ENCODE assay signal across 1 cellular context in the genomic region with DNA sequence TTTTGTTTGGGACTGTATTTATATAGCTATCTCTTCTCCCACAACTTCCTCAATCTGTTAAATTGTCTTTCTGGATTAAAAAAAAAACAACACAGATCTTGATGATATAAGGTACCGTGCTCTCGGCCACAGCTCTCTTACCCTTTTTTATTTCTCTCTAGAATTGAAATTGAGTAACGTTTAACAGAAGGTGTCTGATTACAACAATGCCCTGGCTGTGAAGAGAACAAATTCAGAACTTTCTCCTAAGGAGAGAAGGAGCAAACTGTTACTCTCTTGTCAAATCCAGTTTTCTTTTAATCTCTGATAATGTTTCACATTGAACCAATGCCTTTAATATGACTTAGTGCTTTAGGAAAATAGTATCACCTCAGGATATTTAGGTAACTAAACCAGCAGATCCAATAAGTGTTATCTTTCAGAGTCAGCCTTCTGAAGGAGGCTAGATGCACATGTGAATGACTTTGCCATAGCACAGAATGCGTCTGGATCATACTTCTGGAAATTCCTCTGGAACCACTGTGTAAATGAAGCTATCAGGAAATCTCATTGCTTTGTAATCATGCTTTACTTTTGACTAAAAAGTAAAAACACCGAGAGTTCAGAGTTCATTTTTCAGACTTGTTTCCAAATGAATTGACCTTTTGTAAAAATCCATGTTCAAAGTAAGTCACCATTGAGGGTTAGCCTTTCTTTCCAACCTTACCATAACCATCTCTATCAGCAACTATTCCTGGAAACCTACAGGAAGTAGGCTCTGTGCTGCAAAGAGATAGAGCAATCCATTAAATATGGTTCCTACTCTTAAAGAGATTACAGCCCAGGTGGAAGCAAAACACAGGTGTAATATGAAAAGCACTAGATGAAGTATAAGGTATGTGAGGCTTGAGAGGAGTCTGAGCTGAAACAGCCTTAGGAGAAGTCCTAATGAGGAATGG.
TF ChIP-seq lines count a peak whose summit lies in the region.

No MANE protein-coding gene starts in this region.

TF ChIP-seq in HepG2, 621 proteins besides CTCF, POLR2A, EP300 and RAD21 (continued from another document and continues in another):
- TF ChIP-seq ZNF556 (CRISPR knock-in tag; IDR thresholded peaks at IDR 0.05; ENCODE audit: borderline replicate concordance) (no peak), DPF2 (CRISPR knock-in tag; IDR thresholded peaks at IDR 0.05; ENCODE audit: borderline replicate concordance, low read depth) (peak; percentile 74; the same call in 1 of the 2 replicates), ZNF136 (CRISPR knock-in tag; IDR thresholded peaks at IDR 0.05; ENCODE audit: low read depth) (0 out of 2 replicates have a peak, but pooled peaks have one; percentile 50), MED13 (CRISPR knock-in tag; IDR thresholded peaks at IDR 0.05) (peak; percentile 74; the same call in 1 of the 2 replicates), ZBTB38 (CRISPR knock-in tag; IDR thresholded peaks at IDR 0.05) (no peak), ZNF614 (CRISPR knock-in tag; IDR thresholded peaks at IDR 0.05; ENCODE audit: borderline replicate concordance) (peak; percentile 86), KDM4B (CRISPR knock-in tag; IDR thresholded peaks at IDR 0.05) (peak; percentile 89; the same call in 1 of the 2 replicates), ZNF24 (IDR thresholded peaks at IDR 0.05) (peak; percentile 68), ISX (CRISPR knock-in tag; conservative IDR thresholded peaks at IDR 0.05) (0 out of 2 replicates have a peak, but pooled peaks have one; percentile 57), ZNF350 (CRISPR knock-in tag; IDR thresholded peaks at IDR 0.05; ENCODE audit: borderline replicate concordance, low read depth) (no peak), TBP (CRISPR knock-in tag; IDR thresholded peaks at IDR 0.05) (no peak), AHR (CRISPR knock-in tag; IDR thresholded peaks at IDR 0.05) (no peak), ZNF20 (CRISPR knock-in tag; IDR thresholded peaks at IDR 0.05) (no peak), NR2C2 (CRISPR knock-in tag; IDR thresholded peaks at IDR 0.05; ENCODE audit: borderline replicate concordance) (peak; percentile 58), FOXP1 (IDR thresholded peaks at IDR 0.05) (no peak), FOXP1 (CRISPR knock-in tag; IDR thresholded peaks at IDR 0.05) (peak; percentile 75), KLF16 (CRISPR knock-in tag; IDR thresholded peaks at IDR 0.05) (peak in 1 of 2 experiments; percentile 78; a peak in 2 of 4 replicates), SP5 (CRISPR knock-in tag; IDR thresholded peaks at IDR 0.05; ENCODE audit: borderline replicate concordance, low read depth) (0 out of 2 replicates have a peak, but pooled peaks have one; percentile 49)
- TF ChIP-seq, protein P1, sequence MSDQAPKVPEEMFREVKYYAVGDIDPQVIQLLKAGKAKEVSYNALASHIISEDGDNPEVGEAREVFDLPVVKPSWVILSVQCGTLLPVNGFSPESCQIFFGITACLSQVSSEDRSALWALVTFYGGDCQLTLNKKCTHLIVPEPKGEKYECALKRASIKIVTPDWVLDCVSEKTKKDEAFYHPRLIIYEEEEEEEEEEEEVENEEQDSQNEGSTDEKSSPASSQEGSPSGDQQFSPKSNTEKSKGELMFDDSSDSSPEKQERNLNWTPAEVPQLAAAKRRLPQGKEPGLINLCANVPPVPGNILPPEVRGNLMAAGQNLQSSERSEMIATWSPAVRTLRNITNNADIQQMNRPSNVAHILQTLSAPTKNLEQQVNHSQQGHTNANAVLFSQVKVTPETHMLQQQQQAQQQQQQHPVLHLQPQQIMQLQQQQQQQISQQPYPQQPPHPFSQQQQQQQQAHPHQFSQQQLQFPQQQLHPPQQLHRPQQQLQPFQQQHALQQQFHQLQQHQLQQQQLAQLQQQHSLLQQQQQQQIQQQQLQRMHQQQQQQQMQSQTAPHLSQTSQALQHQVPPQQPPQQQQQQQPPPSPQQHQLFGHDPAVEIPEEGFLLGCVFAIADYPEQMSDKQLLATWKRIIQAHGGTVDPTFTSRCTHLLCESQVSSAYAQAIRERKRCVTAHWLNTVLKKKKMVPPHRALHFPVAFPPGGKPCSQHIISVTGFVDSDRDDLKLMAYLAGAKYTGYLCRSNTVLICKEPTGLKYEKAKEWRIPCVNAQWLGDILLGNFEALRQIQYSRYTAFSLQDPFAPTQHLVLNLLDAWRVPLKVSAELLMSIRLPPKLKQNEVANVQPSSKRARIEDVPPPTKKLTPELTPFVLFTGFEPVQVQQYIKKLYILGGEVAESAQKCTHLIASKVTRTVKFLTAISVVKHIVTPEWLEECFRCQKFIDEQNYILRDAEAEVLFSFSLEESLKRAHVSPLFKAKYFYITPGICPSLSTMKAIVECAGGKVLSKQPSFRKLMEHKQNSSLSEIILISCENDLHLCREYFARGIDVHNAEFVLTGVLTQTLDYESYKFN (CRISPR knock-in tag; conservative IDR thresholded peaks at IDR 0.05): peak; percentile 94
- TF ChIP-seq, protein P2, sequence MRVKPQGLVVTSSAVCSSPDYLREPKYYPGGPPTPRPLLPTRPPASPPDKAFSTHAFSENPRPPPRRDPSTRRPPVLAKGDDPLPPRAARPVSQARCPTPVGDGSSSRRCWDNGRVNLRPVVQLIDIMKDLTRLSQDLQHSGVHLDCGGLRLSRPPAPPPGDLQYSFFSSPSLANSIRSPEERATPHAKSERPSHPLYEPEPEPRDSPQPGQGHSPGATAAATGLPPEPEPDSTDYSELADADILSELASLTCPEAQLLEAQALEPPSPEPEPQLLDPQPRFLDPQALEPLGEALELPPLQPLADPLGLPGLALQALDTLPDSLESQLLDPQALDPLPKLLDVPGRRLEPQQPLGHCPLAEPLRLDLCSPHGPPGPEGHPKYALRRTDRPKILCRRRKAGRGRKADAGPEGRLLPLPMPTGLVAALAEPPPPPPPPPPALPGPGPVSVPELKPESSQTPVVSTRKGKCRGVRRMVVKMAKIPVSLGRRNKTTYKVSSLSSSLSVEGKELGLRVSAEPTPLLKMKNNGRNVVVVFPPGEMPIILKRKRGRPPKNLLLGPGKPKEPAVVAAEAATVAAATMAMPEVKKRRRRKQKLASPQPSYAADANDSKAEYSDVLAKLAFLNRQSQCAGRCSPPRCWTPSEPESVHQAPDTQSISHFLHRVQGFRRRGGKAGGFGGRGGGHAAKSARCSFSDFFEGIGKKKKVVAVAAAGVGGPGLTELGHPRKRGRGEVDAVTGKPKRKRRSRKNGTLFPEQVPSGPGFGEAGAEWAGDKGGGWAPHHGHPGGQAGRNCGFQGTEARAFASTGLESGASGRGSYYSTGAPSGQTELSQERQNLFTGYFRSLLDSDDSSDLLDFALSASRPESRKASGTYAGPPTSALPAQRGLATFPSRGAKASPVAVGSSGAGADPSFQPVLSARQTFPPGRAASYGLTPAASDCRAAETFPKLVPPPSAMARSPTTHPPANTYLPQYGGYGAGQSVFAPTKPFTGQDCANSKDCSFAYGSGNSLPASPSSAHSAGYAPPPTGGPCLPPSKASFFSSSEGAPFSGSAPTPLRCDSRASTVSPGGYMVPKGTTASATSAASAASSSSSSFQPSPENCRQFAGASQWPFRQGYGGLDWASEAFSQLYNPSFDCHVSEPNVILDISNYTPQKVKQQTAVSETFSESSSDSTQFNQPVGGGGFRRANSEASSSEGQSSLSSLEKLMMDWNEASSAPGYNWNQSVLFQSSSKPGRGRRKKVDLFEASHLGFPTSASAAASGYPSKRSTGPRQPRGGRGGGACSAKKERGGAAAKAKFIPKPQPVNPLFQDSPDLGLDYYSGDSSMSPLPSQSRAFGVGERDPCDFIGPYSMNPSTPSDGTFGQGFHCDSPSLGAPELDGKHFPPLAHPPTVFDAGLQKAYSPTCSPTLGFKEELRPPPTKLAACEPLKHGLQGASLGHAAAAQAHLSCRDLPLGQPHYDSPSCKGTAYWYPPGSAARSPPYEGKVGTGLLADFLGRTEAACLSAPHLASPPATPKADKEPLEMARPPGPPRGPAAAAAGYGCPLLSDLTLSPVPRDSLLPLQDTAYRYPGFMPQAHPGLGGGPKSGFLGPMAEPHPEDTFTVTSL (CRISPR knock-in tag; IDR thresholded peaks at IDR 0.05; ENCODE audit: borderline replicate concordance): peak; percentile 96; the same call in 1 of the 2 replicates
- TF ChIP-seq, protein P3, sequence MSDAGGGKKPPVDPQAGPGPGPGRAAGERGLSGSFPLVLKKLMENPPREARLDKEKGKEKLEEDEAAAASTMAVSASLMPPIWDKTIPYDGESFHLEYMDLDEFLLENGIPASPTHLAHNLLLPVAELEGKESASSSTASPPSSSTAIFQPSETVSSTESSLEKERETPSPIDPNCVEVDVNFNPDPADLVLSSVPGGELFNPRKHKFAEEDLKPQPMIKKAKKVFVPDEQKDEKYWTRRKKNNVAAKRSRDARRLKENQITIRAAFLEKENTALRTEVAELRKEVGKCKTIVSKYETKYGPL (CRISPR knock-in tag; IDR thresholded peaks at IDR 0.05): 0 out of 2 replicates have a peak, but pooled peaks have one; percentile 46
- TF ChIP-seq, protein P4, sequence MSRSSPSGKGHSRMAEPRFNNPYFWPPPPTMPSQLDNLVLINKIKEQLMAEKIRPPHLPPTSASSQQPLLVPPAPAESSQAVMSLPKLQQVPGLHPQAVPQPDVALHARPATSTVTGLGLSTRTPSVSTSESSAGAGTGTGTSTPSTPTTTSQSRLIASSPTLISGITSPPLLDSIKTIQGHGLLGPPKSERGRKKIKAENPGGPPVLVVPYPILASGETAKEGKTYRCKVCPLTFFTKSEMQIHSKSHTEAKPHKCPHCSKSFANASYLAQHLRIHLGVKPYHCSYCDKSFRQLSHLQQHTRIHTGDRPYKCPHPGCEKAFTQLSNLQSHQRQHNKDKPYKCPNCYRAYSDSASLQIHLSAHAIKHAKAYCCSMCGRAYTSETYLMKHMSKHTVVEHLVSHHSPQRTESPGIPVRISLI (CRISPR knock-in tag; IDR thresholded peaks at IDR 0.05; ENCODE audit: borderline replicate concordance): peak; percentile 58; the same call in 1 of the 2 replicates
- TF ChIP-seq, protein P5, sequence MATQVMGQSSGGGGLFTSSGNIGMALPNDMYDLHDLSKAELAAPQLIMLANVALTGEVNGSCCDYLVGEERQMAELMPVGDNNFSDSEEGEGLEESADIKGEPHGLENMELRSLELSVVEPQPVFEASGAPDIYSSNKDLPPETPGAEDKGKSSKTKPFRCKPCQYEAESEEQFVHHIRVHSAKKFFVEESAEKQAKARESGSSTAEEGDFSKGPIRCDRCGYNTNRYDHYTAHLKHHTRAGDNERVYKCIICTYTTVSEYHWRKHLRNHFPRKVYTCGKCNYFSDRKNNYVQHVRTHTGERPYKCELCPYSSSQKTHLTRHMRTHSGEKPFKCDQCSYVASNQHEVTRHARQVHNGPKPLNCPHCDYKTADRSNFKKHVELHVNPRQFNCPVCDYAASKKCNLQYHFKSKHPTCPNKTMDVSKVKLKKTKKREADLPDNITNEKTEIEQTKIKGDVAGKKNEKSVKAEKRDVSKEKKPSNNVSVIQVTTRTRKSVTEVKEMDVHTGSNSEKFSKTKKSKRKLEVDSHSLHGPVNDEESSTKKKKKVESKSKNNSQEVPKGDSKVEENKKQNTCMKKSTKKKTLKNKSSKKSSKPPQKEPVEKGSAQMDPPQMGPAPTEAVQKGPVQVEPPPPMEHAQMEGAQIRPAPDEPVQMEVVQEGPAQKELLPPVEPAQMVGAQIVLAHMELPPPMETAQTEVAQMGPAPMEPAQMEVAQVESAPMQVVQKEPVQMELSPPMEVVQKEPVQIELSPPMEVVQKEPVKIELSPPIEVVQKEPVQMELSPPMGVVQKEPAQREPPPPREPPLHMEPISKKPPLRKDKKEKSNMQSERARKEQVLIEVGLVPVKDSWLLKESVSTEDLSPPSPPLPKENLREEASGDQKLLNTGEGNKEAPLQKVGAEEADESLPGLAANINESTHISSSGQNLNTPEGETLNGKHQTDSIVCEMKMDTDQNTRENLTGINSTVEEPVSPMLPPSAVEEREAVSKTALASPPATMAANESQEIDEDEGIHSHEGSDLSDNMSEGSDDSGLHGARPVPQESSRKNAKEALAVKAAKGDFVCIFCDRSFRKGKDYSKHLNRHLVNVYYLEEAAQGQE (IDR thresholded peaks at IDR 0.05; ENCODE audit: borderline replicate concordance in 1 of 2, low read depth in 1 of 2, low read length in 2 of 2): peak in 1 of 2 experiments; percentile 18; a peak in 2 of 4 replicates
- TF ChIP-seq, protein P6, sequence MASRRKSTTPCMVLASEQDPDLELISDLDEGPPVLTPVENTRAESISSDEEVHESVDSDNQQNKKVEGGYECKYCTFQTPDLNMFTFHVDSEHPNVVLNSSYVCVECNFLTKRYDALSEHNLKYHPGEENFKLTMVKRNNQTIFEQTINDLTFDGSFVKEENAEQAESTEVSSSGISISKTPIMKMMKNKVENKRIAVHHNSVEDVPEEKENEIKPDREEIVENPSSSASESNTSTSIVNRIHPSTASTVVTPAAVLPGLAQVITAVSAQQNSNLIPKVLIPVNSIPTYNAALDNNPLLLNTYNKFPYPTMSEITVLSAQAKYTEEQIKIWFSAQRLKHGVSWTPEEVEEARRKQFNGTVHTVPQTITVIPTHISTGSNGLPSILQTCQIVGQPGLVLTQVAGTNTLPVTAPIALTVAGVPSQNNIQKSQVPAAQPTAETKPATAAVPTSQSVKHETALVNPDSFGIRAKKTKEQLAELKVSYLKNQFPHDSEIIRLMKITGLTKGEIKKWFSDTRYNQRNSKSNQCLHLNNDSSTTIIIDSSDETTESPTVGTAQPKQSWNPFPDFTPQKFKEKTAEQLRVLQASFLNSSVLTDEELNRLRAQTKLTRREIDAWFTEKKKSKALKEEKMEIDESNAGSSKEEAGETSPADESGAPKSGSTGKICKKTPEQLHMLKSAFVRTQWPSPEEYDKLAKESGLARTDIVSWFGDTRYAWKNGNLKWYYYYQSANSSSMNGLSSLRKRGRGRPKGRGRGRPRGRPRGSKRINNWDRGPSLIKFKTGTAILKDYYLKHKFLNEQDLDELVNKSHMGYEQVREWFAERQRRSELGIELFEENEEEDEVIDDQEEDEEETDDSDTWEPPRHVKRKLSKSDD (CRISPR knock-in tag; IDR thresholded peaks at IDR 0.05; ENCODE audit: low read depth): peak; percentile 20; the same call in 1 of the 2 replicates
- TF ChIP-seq, protein P7, sequence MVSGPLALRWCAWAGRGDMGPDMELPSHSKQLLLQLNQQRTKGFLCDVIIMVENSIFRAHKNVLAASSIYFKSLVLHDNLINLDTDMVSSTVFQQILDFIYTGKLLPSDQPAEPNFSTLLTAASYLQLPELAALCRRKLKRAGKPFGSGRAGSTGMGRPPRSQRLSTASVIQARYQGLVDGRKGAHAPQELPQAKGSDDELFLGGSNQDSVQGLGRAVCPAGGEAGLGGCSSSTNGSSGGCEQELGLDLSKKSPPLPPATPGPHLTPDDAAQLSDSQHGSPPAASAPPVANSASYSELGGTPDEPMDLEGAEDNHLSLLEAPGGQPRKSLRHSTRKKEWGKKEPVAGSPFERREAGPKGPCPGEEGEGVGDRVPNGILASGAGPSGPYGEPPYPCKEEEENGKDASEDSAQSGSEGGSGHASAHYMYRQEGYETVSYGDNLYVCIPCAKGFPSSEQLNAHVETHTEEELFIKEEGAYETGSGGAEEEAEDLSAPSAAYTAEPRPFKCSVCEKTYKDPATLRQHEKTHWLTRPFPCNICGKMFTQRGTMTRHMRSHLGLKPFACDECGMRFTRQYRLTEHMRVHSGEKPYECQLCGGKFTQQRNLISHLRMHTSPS (CRISPR knock-in tag; IDR thresholded peaks at IDR 0.05; ENCODE audit: low read depth): no peak
- TF ChIP-seq, protein P8, sequence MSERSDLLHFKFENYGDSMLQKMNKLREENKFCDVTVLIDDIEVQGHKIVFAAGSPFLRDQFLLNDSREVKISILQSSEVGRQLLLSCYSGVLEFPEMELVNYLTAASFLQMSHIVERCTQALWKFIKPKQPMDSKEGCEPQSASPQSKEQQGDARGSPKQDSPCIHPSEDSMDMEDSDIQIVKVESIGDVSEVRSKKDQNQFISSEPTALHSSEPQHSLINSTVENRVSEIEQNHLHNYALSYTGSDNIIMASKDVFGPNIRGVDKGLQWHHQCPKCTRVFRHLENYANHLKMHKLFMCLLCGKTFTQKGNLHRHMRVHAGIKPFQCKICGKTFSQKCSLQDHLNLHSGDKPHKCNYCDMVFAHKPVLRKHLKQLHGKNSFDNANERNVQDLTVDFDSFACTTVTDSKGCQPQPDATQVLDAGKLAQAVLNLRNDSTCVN (CRISPR knock-in tag; IDR thresholded peaks at IDR 0.05; ENCODE audit: borderline replicate concordance): peak; percentile 100
